In genomic region chr10:132932461-132933307, GRCh38 we compare ENCODE assay signal across 1 cellular context.
TF ChIP-seq lines count a peak whose summit lies in the region.

No MANE protein-coding gene starts in this region.

TF ChIP-seq in GM23338, 12 proteins besides CTCF, POLR2A, EP300 and RAD21 (continued from another document):
- TF ChIP-seq ZNF462 (CRISPR knock-in tag; IDR thresholded peaks at IDR 0.05): no peak
- TF ChIP-seq ZNF114 (CRISPR knock-in tag; IDR thresholded peaks at IDR 0.05): no peak
- no peak for TF ChIP-seq JUNB (IDR thresholded peaks at IDR 0.05; ENCODE audit: unreplicated experiment)
- TF ChIP-seq, protein P1, sequence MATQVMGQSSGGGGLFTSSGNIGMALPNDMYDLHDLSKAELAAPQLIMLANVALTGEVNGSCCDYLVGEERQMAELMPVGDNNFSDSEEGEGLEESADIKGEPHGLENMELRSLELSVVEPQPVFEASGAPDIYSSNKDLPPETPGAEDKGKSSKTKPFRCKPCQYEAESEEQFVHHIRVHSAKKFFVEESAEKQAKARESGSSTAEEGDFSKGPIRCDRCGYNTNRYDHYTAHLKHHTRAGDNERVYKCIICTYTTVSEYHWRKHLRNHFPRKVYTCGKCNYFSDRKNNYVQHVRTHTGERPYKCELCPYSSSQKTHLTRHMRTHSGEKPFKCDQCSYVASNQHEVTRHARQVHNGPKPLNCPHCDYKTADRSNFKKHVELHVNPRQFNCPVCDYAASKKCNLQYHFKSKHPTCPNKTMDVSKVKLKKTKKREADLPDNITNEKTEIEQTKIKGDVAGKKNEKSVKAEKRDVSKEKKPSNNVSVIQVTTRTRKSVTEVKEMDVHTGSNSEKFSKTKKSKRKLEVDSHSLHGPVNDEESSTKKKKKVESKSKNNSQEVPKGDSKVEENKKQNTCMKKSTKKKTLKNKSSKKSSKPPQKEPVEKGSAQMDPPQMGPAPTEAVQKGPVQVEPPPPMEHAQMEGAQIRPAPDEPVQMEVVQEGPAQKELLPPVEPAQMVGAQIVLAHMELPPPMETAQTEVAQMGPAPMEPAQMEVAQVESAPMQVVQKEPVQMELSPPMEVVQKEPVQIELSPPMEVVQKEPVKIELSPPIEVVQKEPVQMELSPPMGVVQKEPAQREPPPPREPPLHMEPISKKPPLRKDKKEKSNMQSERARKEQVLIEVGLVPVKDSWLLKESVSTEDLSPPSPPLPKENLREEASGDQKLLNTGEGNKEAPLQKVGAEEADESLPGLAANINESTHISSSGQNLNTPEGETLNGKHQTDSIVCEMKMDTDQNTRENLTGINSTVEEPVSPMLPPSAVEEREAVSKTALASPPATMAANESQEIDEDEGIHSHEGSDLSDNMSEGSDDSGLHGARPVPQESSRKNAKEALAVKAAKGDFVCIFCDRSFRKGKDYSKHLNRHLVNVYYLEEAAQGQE (IDR thresholded peaks at IDR 0.05; ENCODE audit: unreplicated experiment): no peak
- TF ChIP-seq ETS1 (IDR thresholded peaks at IDR 0.05): no peak
- no peak for TF ChIP-seq POLR2AphosphoS5 (IDR thresholded peaks at IDR 0.05; ENCODE audit: low read depth)
